ENCODE assay signal across 10 cellular contexts in the genomic region with DNA sequence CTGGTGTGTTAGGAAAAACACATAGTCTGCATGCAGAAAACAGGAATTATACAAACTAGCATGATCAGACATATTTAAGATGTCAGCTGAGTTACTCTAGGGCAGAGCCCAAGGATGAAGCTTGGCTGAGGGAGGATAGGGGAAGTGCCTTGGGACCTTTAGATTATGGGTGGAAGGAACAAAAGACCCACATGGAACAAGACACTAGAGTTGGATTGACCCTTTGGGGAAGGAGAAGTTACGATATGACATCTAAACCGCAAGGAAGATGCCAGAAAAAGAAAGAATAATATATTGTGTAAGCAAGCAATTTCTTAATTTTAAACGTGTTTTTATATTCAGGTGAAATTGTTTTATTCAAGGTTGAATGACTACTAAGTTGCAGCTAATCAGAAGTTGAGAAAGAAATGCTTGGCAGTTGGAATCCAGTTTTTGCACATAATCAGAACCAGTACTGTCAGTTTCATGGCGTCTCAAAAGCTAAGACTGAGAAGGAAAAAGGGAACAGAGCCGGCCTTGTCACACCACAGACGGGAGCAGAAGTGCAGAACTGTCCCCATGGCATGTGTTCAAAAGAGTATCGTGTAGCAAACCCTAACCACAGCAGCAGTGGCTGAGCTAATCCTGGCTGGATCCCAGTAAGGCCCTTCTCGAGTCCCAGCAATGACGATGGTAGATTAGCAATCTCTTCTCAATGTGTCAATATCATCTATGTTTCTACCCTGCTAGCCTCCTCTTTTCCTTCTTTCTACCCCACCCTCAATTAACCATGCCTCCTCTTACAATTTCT. TPM values are rescaled to one million over a fixed set of nuclear protein-coding genes. Genes with fewer than 3 reads are reported as not detected.
DNase-seq lines count a peak whose midpoint lies in the region; ATAC-seq and TF ChIP-seq lines count a peak whose summit lies in the region.
"Had no signal": no experiment of that assay in that cellular context is flagged by ENCODE, and none has a peak within 500 bp of the region (broad histone marks: within the 10 kb centered on the region; RNA-seq: fewer than 3 reads in every experiment).

No MANE protein-coding gene starts in this region.

- 48 to 49% methylated on average over 9 of the region's 9 CpGs for WGBS in esophagus squamous epithelium, 2 donors

- intact Hi-C loops in esophagus squamous epithelium (cut with DNase I) = loop anchor here (10.0 kb wide), 1 partner anchor 254 kb away; no protein-coding TSS in a partner anchor

- H3K27ac Mint-ChIP-seq in chondrocyte (ENCODE audit: unreplicated experiment) = no peak overlapping the region

- H3K4me3 ChIP-seq in esophagus squamous epithelium = no peak overlapping the region
- peak overlapping the region; percentile 2 to 27 for H3K4me3 ChIP-seq in neutrophil (ENCODE audit: low read depth in 1 of 2, low read length in 1 of 2)
- H3K4me3 ChIP-seq: vagina had no signal

- peaks cover 7% of the 10 kb centered on the region for H3K27me3 Mint-ChIP-seq in chondrocyte (ENCODE audit: low read depth)

- peaks cover 27% of the 10 kb centered on the region for H3K4me1 Mint-ChIP-seq in chondrocyte (ENCODE audit: low read depth)

- no peak for TF ChIP-seq POLR2A in esophagus squamous epithelium (IDR thresholded peaks at IDR 0.05)

- no peak for ATAC-seq in GM19023 (IDR thresholded peaks at IDR 0.05; ENCODE audit: unreplicated experiment)

- DNase-seq in AG20443 (ENCODE audit: low spot score) (peak; percentile 77), NCI-H2029 (lab: John Stamatoyannopoulos, UW) (peak; percentile 30), esophagus squamous epithelium (lab: John Stamatoyannopoulos, UW) (no peak), NCI-H1436 (lab: John Stamatoyannopoulos, UW) (no peak), chondrocyte (ENCODE audit: low spot score) (no peak), NCI-H345 treated with DMSO at 0.1 percent for 48 hours (lab: John Stamatoyannopoulos, UW; ENCODE audit: unreplicated experiment) (no peak)
- DNase-seq: CD4-positive, alpha-beta memory T cell had no signal

- H3K36me3 Mint-ChIP-seq in chondrocyte (ENCODE audit: low read depth) = no peaks in the 10 kb centered on the region
- H3K36me3 Mint-ChIP-seq: CD4-positive, alpha-beta memory T cell had no signal

- no peaks in the 10 kb centered on the region for H3K9me3 Mint-ChIP-seq in chondrocyte (ENCODE audit: low read depth)
- H3K9me3 Mint-ChIP-seq: CD4-positive, alpha-beta memory T cell had no signal

- H3K36me3 ChIP-seq in esophagus squamous epithelium (no peaks in the 10 kb centered on the region), neutrophil (no peaks in the 10 kb centered on the region)
- H3K36me3 ChIP-seq: vagina had no signal

- H3K9me3 ChIP-seq in esophagus squamous epithelium (no peaks in the 10 kb centered on the region), neutrophil (no peaks in the 10 kb centered on the region)
- H3K9me3 ChIP-seq: vagina had no signal

- no peak overlapping the region for H3K4me3 Mint-ChIP-seq in chondrocyte (ENCODE audit: unreplicated experiment)
- H3K4me3 Mint-ChIP-seq: CD4-positive, alpha-beta memory T cell had no signal

- H3K27me3 ChIP-seq in esophagus squamous epithelium = no peaks in the 10 kb centered on the region
- H3K27me3 ChIP-seq in neutrophil = no peaks in the 10 kb centered on the region
- H3K27me3 ChIP-seq: vagina had no signal

- peak overlapping the region in 3 of 4 donors; percentile 40 to 64 (median 42) for H3K27ac ChIP-seq in esophagus squamous epithelium
- peak overlapping the region; percentile 83 for H3K27ac ChIP-seq in neutrophil
- H3K27ac ChIP-seq: vagina had no signal

- no peak for TF ChIP-seq CTCF in esophagus squamous epithelium (IDR thresholded peaks at IDR 0.05)
- TF ChIP-seq CTCF in neutrophil (IDR thresholded peaks at IDR 0.05) = no peak
- TF ChIP-seq CTCF in chondrocyte (IDR thresholded peaks at IDR 0.05) = no peak

- peaks cover 0 to 23% (median 15%) of the 10 kb centered on the region in 3 donors for H3K4me1 ChIP-seq in esophagus squamous epithelium
- H3K4me1 ChIP-seq in neutrophil (ENCODE audit: control insufficient read depth in 1 of 2, insufficient read depth in 1 of 2, low read depth in 1 of 2, low read length in 1 of 2) = peaks cover 39 to 42% of the 10 kb centered on the region in 2 experiments

RNA-seq across cellular contexts. Expression of a gene that starts 31.2 kb away (rescaled TPM):
- total RNA-seq in esophagus squamous epithelium (10 to 100 TPM in 1 of 4 donors, 1 to 10 TPM in 3; 4.0 to 13.3 (median 7.0) TPM), chondrocyte (16.5 to 19.4 TPM (median 18.6 TPM) in 3 replicates)

Comparison
In these comparisons a context has a peak if more than half of its experiments do, and no peak if none do; other contexts are left out.
1. DNase-seq: peak in AG20443 (single experiment) and NCI-H2029 (single experiment); none in esophagus squamous epithelium (single experiment), NCI-H1436 (single experiment), chondrocyte (single experiment) and NCI-H345 treated with DMSO at 0.1 percent for 48 hours (single experiment).
2. H3K4me3 ChIP-seq: peak in neutrophil (2 of 2); none in esophagus squamous epithelium (0 of 4).